23 cellular contexts compared by ENCODE assay signal in genomic region chr12:2919249-2919648, GRCh38. TPM values are rescaled to one million over a fixed set of nuclear protein-coding genes. Genes with fewer than 3 reads are reported as not detected.
"Had no signal": no experiment of that assay in that cellular context is flagged by ENCODE, and none has a peak within 500 bp of the region (broad histone marks: within the 10 kb centered on the region; RNA-seq: fewer than 3 reads in every experiment).

No MANE protein-coding gene starts in this region.

- H3K4me3 ChIP-seq: K562 had no signal

- H3K9me3 Mint-ChIP-seq: IgD-negative memory B cell had no signal

- H3K27ac ChIP-seq: HL-60, KMS-11, RWPE1 had no signal

- H3K4me2 ChIP-seq: KMS-11 had no signal

- H3K4me3 Mint-ChIP-seq: IgD-negative memory B cell had no signal

- H3K27me3 Mint-ChIP-seq: IgD-negative memory B cell had no signal

- ATAC-seq: K562, Panc1, PC-3, SK-N-SH treated with all-trans-retinoic acid at 6 μM for 48 hours had no signal

- DNase-seq: Kasumi-1, MM.1S, NCI-H1092 treated with DMSO at 0.1 percent for 48 hours, NCI-H1436, NCI-H187, NCI-H2029, NCI-H2081 treated with DMSO at 0.1 percent for 48 hours, NCI-H2171, NCI-H226, NCI-H446, NCI-H510A, NCI-H524 treated with DMSO at 0.1 percent for 48 hours, NCI-H69, NCI-H774, PC-3, SHP77 had no signal

RNA-seq across cellular contexts. Expression of gene TEAD4, which starts 39.9 kb away (rescaled TPM):
- polyA plus RNA-seq: IgD-negative memory B cell had no signal
